ENCODE assay signal across 13 cellular contexts in genomic region chr20:18645196-18645745, GRCh38.
"Had no signal": no experiment of that assay in that cellular context is flagged by ENCODE, and none has a peak within 500 bp of the region (broad histone marks: within the 10 kb centered on the region; RNA-seq: fewer than 3 reads in every experiment).

No MANE protein-coding gene starts in this region.

- H3K9me3 ChIP-seq: left ventricle myocardium inferior, spleen, thoracic aorta had no signal

- ATAC-seq: sciatic nerve had no signal

- H3K4me3 ChIP-seq: left ventricle myocardium inferior, spleen, thoracic aorta had no signal

- H3K36me3 ChIP-seq: left ventricle myocardium inferior, thoracic aorta had no signal

- DNase-seq: activated CD4-positive, alpha-beta T cell treated with anti-CD3 and anti-CD28 coated beads for 1 hour; activated CD4-positive, alpha-beta T cell treated with anti-CD3 and anti-CD28 coated beads, Interleukin-2, amount 50 U/mL, for 4 hours; activated naive CD4-positive, alpha-beta T cell; activated naive CD8-positive, alpha-beta T cell treated with anti-CD3 and anti-CD28 coated beads, Interleukin-2, amount 10 ng/mL, durations not matched to agents 7 days and 5 days; activated T-cell treated with anti-CD3 and anti-CD28 coated beads for 4 hours; anterior cingulate cortex; hippocampal formation; left ventricle myocardium inferior; mesenchymal stem cell; nucleus accumbens; spleen had no signal

- H3K27me3 ChIP-seq: spleen had no signal

- H3K27ac ChIP-seq: left ventricle myocardium inferior, spleen, thoracic aorta had no signal

- H3K4me1 ChIP-seq: spleen had no signal
